ENCODE assay signal across 8 cellular contexts in the genomic region with DNA sequence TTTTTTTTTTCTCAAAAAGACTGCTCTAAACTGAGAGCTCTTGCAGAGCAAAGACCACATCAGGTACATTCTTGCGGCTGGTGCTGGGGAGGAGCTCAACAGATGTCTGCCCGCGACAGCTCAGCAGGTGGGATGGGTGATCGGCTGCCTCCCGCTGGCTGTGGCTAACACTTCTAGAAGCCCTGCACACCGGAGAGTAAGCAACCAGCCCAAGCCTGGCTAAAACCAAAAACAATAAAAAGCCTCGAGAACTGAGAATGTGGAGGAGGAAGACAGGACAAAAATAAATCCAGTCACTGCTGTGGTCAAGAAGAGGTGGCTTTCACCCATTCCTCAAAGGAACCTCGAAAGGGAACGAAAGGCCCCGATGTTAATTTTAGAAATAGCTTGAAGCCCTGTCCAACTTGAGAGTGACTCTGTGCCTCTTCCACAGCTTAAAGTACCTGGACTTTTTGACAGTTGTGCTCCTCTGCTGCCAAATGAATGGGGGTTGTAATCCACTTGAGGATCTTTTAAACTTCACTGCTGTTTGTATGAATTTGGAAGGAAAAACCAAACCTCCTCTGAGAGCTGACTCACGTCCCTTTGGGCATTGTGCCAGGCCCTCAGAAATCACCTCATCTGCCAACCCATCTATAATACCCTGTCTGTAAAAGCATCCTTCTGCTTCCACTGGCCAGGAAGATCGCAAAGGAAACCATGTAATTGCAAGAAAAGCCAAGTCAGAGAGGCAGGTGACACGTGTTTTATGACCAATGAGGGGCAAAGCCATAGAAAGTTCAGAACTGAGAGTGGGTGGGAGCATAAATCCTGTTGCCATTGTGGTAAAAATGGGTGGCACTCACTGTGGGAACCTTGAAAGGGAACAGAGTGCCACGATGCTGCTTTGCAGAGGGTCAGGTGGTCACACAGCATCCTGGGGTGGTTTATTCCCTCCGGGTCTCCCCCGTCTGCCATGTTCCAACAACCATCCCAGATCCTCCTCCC.
A peak's percentile ranks its signal among the peaks of the same experiment; 100 is the strongest.
DNase-seq lines count a peak whose midpoint lies in the region; ATAC-seq and TF ChIP-seq lines count a peak whose summit lies in the region.

No MANE protein-coding gene starts in this region.

- ATAC-seq in GM21717 (IDR thresholded peaks at IDR 0.05; ENCODE audit: unreplicated experiment) = peak; percentile 68

- peaks cover 8% of the 10 kb centered on the region for H3K36me3 Mint-ChIP-seq in endothelial cell (ENCODE audit: low read depth, unreplicated experiment)

- no peak for TF ChIP-seq CTCF in endothelial cell (IDR thresholded peaks at IDR 0.05; ENCODE audit: unreplicated experiment)

- no peak overlapping the region for H3K4me3 Mint-ChIP-seq in endothelial cell (ENCODE audit: unreplicated experiment)

- peaks cover 7% of the 10 kb centered on the region for H3K27me3 Mint-ChIP-seq in endothelial cell (ENCODE audit: unreplicated experiment)

- H3K9me3 Mint-ChIP-seq in endothelial cell (ENCODE audit: unreplicated experiment) = no peaks in the 10 kb centered on the region

- DNase-seq in GDM1 (lab: John Stamatoyannopoulos, UW) (peak; percentile 71), M059J (ENCODE audit: low read depth) (peak; percentile 63), Kasumi-1 (lab: John Stamatoyannopoulos, UW) (no peak), endothelial cell (ENCODE audit: low spot score) (no peak)
- peak; percentile 5 to 44 (median 22) for DNase-seq in activated CD4-positive, CD25-positive, alpha-beta regulatory T cell (lab: John Stamatoyannopoulos, UW)
- DNase-seq in central memory CD4-positive, alpha-beta T cell = peak; percentile 90
- DNase-seq in stimulated activated CD4-positive, alpha-beta T cell treated with anti-CD3 and anti-CD28 coated beads, Interleukin-4, amount 100 ng/mL, for 4 hours = peak; percentile 59 to 85

- H3K4me1 Mint-ChIP-seq in endothelial cell (ENCODE audit: unreplicated experiment) = peaks cover 11% of the 10 kb centered on the region

- H3K27ac Mint-ChIP-seq in endothelial cell (ENCODE audit: unreplicated experiment) = no peak overlapping the region

Comparison
In these comparisons a context has a peak if more than half of its experiments do, and no peak if none do; other contexts are left out.
1. DNase-seq: peak in GDM1 (single experiment), M059J (single experiment), activated CD4-positive, CD25-positive, alpha-beta regulatory T cell (4 of 4), central memory CD4-positive, alpha-beta T cell (single experiment) and stimulated activated CD4-positive, alpha-beta T cell treated with anti-CD3 and anti-CD28 coated beads, Interleukin-4, amount 100 ng/mL, for 4 hours (2 of 2); none in Kasumi-1 (0 of 2) and endothelial cell (single experiment).